Comparison of ENCODE assay signal across 15 cellular contexts in the genomic region with DNA sequence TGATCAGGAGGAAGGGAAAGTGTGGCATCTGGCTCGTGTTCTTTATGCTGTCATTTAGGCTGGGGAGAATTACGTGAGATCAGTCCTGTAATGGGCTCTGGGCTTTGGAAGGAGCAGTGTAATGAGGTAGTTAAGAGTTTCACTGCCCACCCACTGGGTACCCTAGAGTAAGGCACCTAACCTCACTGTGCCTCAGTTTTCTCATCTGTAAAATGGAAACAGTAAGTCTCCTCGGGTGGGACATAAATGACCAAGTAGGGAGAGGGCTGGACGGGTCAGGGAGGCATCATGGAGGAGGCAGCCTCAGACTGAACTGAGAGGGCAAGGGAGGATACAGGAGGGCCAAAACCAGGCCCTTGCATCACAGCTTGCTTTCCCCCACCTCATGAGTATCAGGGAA.
"Had no signal": no experiment of that assay in that cellular context is flagged by ENCODE, and none has a peak within 500 bp of the region (broad histone marks: within the 10 kb centered on the region; RNA-seq: fewer than 3 reads in every experiment).

No MANE protein-coding gene starts in this region.

- H3K27ac ChIP-seq: breast epithelium, testis, uterus had no signal

- H3K27me3 Mint-ChIP-seq: activated naive CD4-positive, alpha-beta T cell treated with anti-CD3 and anti-CD28 coated beads, Interleukin-2, amount 50 U/mL, for 24 hours; T-helper 17 cell had no signal

- H3K36me3 ChIP-seq: gastrocnemius medialis, uterus had no signal

- H3K4me3 Mint-ChIP-seq: activated naive CD4-positive, alpha-beta T cell treated with anti-CD3 and anti-CD28 coated beads, Interleukin-2, amount 50 U/mL, for 24 hours; neural crest cell; T-helper 17 cell; WTC11 had no signal

- H3K27ac Mint-ChIP-seq: activated naive CD4-positive, alpha-beta T cell treated with anti-CD3 and anti-CD28 coated beads, Interleukin-2, amount 50 U/mL, for 24 hours; activated T-helper 2 cell treated with anti-CD3 and anti-CD28 coated beads, Interferon-gamma antibody, Interleukin-2, Interleukin-4, amounts not matched to agents 10 μg/mL and 5 μg/mL and 100 μg/mL, durations not matched to agents 14 hours and 24 hours and 36 hours; WTC11 had no signal

- H3K36me3 Mint-ChIP-seq: WTC11 had no signal

- H3K9me3 ChIP-seq: breast epithelium, gastrocnemius medialis, testis, uterus had no signal

- H3K27me3 ChIP-seq: breast epithelium, gastrocnemius medialis, testis, uterus had no signal

- ATAC-seq: gastrocnemius medialis, T-helper 17 cell, WTC11 had no signal

- H3K4me3 ChIP-seq: breast epithelium, gastrocnemius medialis, testis, uterus had no signal

- DNase-seq: activated CD4-positive, alpha-beta T cell treated with anti-CD3 and anti-CD28 coated beads for 48 hours; activated T-cell treated with anti-CD3 and anti-CD28 coated beads for 4 hours; amniotic stem cell; effector CD4-positive, alpha-beta T cell; gastrocnemius medialis; mesendoderm; stimulated activated naive CD4-positive, alpha-beta T cell; T-helper 17 cell; testis; uterus had no signal

- H3K9me3 Mint-ChIP-seq: activated naive CD4-positive, alpha-beta T cell treated with anti-CD3 and anti-CD28 coated beads, Interleukin-2, amount 50 U/mL, for 24 hours; activated T-helper 2 cell treated with anti-CD3 and anti-CD28 coated beads, Interferon-gamma antibody, Interleukin-2, Interleukin-4, amounts not matched to agents 10 μg/mL and 5 μg/mL and 100 μg/mL, durations not matched to agents 14 hours and 24 hours and 36 hours; neural crest cell; WTC11 had no signal
